In the genomic region with DNA sequence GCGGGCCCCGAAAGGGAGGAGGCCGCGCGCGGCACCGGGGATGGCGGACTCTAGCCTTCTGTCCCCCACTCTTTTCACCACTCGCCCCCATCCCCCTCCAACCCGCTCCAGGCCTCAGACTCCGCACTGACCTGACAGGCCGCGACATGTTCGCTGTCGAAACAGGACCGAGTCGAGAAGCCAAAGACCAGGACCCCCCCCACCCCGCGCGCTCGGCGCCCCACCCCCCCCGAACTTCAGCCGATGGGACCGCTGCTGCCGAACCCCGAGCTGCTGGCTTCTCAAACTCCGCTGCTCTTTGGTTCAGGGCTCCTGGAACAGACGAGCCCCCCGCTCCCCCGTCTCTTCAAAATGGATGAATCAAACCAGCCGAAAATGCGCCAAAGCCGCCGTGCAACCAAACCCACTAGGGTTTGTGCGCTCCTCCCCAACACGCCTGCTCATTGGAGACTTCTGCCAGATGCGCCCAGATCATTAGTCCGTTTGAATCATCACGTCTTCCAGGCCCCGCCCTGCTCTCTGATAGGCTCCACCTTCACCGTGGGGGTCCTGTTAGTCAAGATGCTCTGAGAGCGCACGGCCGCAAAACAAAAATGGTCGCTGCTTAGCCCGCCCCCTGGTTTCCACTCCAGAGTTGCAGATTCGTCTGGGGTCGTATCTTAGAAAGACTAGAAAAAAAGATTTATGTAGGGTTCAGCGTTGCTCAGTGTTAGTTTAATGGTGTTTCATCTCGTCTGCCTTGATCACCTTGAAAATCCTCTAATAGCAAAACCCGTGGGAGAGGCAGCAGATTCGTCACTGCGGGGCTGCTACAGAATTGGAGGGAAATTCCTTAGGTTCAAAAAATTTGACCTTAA, we compare ENCODE assay signal across 8 cellular contexts. TPM values are rescaled to one million over a fixed set of nuclear protein-coding genes. Genes with fewer than 3 reads are reported as not detected.
A peak's percentile ranks its signal among the peaks of the same experiment; 100 is the strongest.
DNase-seq lines count a peak whose midpoint lies in the region; ATAC-seq, FAIRE-seq and TF ChIP-seq lines count a peak whose summit lies in the region.

A gene with protein sequence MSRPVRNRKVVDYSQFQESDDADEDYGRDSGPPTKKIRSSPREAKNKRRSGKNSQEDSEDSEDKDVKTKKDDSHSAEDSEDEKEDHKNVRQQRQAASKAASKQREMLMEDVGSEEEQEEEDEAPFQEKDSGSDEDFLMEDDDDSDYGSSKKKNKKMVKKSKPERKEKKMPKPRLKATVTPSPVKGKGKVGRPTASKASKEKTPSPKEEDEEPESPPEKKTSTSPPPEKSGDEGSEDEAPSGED (minus strand): TSS at position 357 of the 857 bp plus-strand sequence. CDS start 209 bp downstream, at position 148.

- H3K4me1 ChIP-seq in small intestine (ENCODE audit: control insufficient read depth in 2 of 2, insufficient read depth in 1 of 2, low read depth in 1 of 2, low read length in 1 of 2), result peaks cover 3 to 9% of the 10 kb centered on the region in 2 donors

- WGBS in small intestine, 3 donors, result 1% methylated on average over 43 to 54 of the region's 54 CpGs

- no peaks in the 10 kb centered on the region for H3K9me3 ChIP-seq in small intestine (ENCODE audit: control insufficient read depth, low read depth)

- peak; percentile 98 for DNase-seq in AG04449 (ENCODE audit: low read depth, low spot score)
- DNase-seq in NCI-H2227 treated with DMSO at 0.1 percent for 48 hours (lab: John Stamatoyannopoulos, UW), result peak; percentile 98
- DNase-seq in bronchial epithelial cell (ENCODE audit: low read depth), result peak; percentile 91
- peak; percentile 83 for DNase-seq in iPS-NIHi11 (ENCODE audit: low spot score)
- DNase-seq in small intestine, result peak; percentile 98

- H3K27me3 ChIP-seq in bronchial epithelial cell (ENCODE audit: control insufficient read depth, insufficient read depth, low read length) (no peaks in the 10 kb centered on the region), small intestine (ENCODE audit: control insufficient read depth in 2 of 2, insufficient read depth in 2 of 2, low read length in 2 of 2) (no peaks in the 10 kb centered on the region)

- H3K36me3 ChIP-seq in bronchial epithelial cell (ENCODE audit: control insufficient read depth, insufficient read depth, low read length) (no peaks in the 10 kb centered on the region), small intestine (ENCODE audit: control insufficient read depth in 2 of 2, insufficient read depth in 2 of 2, low read length in 2 of 2) (no peaks in the 10 kb centered on the region)

- CTCF ChIA-PET in AG04449 (lab: Yijun Ruan, JAX), result interaction anchor here (1.0 to 1.5 kb wide), 4 partner anchors 11 to 227 kb away, joined by 3 to 5 read pairs (median 4); a partner anchor contains a TSS

- peak within 1 kb of the TSS; percentile 95 to 99 for H3K27ac ChIP-seq in small intestine (ENCODE audit: low read depth in 1 of 2, low read length in 1 of 2)

- TF ChIP-seq CTCF in AG04449 (IDR thresholded peaks at IDR 0.05; ENCODE audit: insufficient read depth, low read length, missing control alignments) (peak; percentile 0), WI38 (IDR thresholded peaks at IDR 0.05; ENCODE audit: low read depth, low read length) (no peak), bronchial epithelial cell (IDR thresholded peaks at IDR 0.05; ENCODE audit: insufficient read depth, low read length, severe bottlenecking) (no peak)

- ATAC-seq in GM18907 (IDR thresholded peaks at IDR 0.05; ENCODE audit: unreplicated experiment), result peak; percentile 83
- ATAC-seq in HG03159 (IDR thresholded peaks at IDR 0.05; ENCODE audit: unreplicated experiment), result peak; percentile 73

- H3K4me3 ChIP-seq in AG04449 (ENCODE audit: low read depth, low read length) (peak within 1 kb of the TSS; percentile 83), WI38 (ENCODE audit: low read depth, low read length) (peak within 1 kb of the TSS; percentile 92), bronchial epithelial cell (ENCODE audit: low read depth, low read length) (peak within 1 kb of the TSS; percentile 54), small intestine (ENCODE audit: low read depth in 1 of 2, low read length in 2 of 2) (peak within 1 kb of the TSS; percentile 92 to 99)

- FAIRE-seq in bronchial epithelial cell (lab: Jason Lieb, UNC), result peak; percentile 18
- no peak for FAIRE-seq in small intestine (lab: Jason Lieb, UNC)

- POLR2A ChIA-PET in AG04449 (lab: Yijun Ruan, JAX), result interaction anchor here (0.7 to 1.6 kb wide), 3 partner anchors 16 to 251 kb away, joined by 3 to 5 read pairs (median 3); a partner anchor contains a TSS

RNA-seq across cellular contexts. Expression of the gene that starts here (rescaled TPM):
- 72.1 and 91.1 TPM in 2 replicates for total RNA-seq in bronchial epithelial cell
- 10 to 100 TPM in 2 of 3 donors, 1 to 10 TPM in 1; 7.8 to 52.5 (median 11.6) TPM for polyA plus RNA-seq in small intestine

Comparison
In these comparisons a context has a peak if more than half of its experiments do, and no peak if none do; other contexts are left out.
1. Peak in every context shown above with its lines: DNase-seq, ATAC-seq, H3K4me3 ChIP-seq and H3K27ac ChIP-seq.